Comparison of ENCODE assay signal across 10 cellular contexts in genomic region chr21:41752231-41752681, GRCh38. TPM values are rescaled to one million over a fixed set of nuclear protein-coding genes. Genes with fewer than 3 reads are reported as not detected.
DNase-seq lines count a peak whose midpoint lies in the region; ATAC-seq and TF ChIP-seq lines count a peak whose summit lies in the region.
"Had no signal": no experiment of that assay in that cellular context is flagged by ENCODE, and none has a peak within 500 bp of the region (broad histone marks: within the 10 kb centered on the region; RNA-seq: fewer than 3 reads in every experiment).

No MANE protein-coding gene starts in this region.

- no peak for ATAC-seq in HG03521 (IDR thresholded peaks at IDR 0.05; ENCODE audit: unreplicated experiment)
- ATAC-seq in activated naive CD4-positive, alpha-beta T cell treated with anti-CD3 and anti-CD28 coated beads, Interleukin-2, amount 50 U/mL, for 72 hours = no peak
- ATAC-seq: naive thymus-derived CD4-positive, alpha-beta T cell had no signal

- no peaks in the 10 kb centered on the region for H3K79me2 ChIP-seq in neural progenitor cell (ENCODE audit: low read depth)

- DNase-seq in Calu3 (no peak), NCI-H226 (peak; percentile 22), endodermal cell (no peak), neural progenitor cell (ENCODE audit: low spot score) (no peak), HEK293T (ENCODE audit: extremely low spot score) (no peak), GM10266 (ENCODE audit: extremely low spot score) (no peak)
- DNase-seq in activated naive CD4-positive, alpha-beta T cell treated with anti-CD3 and anti-CD28 coated beads, Interleukin-2, amount 50 U/mL, for 72 hours (ENCODE audit: low spot score in 2 of 2) = no peak
- DNase-seq: naive thymus-derived CD4-positive, alpha-beta T cell; NCI-H2029 had no signal

- TF ChIP-seq CTCF in Calu3 (IDR thresholded peaks at IDR 0.05; ENCODE audit: unreplicated experiment) = no peak
- no peak for TF ChIP-seq CTCF in endodermal cell (conservative IDR thresholded peaks at IDR 0.05)
- no peak for TF ChIP-seq CTCF in neural progenitor cell (IDR thresholded peaks at IDR 0.05)
- no peak for TF ChIP-seq CTCF in GM10266 (IDR thresholded peaks at IDR 0.05; ENCODE audit: control insufficient read depth, insufficient read depth, low read depth, missing control alignments)

- H3K4me3 ChIP-seq in endodermal cell (ENCODE audit: low read length) = no peak overlapping the region
- no peak overlapping the region for H3K4me3 ChIP-seq in neural progenitor cell

- BruUV-seq in Calu3 (replicated peaks; lab: Mats Ljungman, UMichigan) = no TSS peak

- peaks cover 29% of the 10 kb centered on the region for H3K36me3 ChIP-seq in endodermal cell (ENCODE audit: control insufficient read depth, insufficient read depth, low read length)
- H3K36me3 ChIP-seq in neural progenitor cell = no peaks in the 10 kb centered on the region

- H3K9me3 ChIP-seq in endodermal cell (ENCODE audit: control insufficient read depth, low read length) (no peaks in the 10 kb centered on the region), neural progenitor cell (ENCODE audit: low read depth) (no peaks in the 10 kb centered on the region)

- H3K27me3 ChIP-seq in endodermal cell (ENCODE audit: control insufficient read depth, insufficient read depth, low read length, poor library complexity, severe bottlenecking) (no peaks in the 10 kb centered on the region), neural progenitor cell (no peaks in the 10 kb centered on the region)

- H3K27ac ChIP-seq in endodermal cell (ENCODE audit: low read depth, low read length) = peak overlapping the region; percentile 18
- H3K27ac ChIP-seq in neural progenitor cell = no peak overlapping the region

- H3K4me2 ChIP-seq in neural progenitor cell = no peak overlapping the region

- H3K4me3 Mint-ChIP-seq in Calu3 (ENCODE audit: low read depth, unreplicated experiment) (peak overlapping the region; percentile 34), endodermal cell (no peak overlapping the region), neural progenitor cell (no peak overlapping the region)
- H3K4me3 Mint-ChIP-seq: naive thymus-derived CD4-positive, alpha-beta T cell had no signal

- H4K20me1 ChIP-seq in neural progenitor cell (ENCODE audit: low read depth) = peaks cover 19% of the 10 kb centered on the region

- H3K27ac Mint-ChIP-seq in Calu3 (ENCODE audit: unreplicated experiment) (no peak overlapping the region), endodermal cell (peak overlapping the region; percentile 39), neural progenitor cell (peak overlapping the region; percentile 36)
- H3K27ac Mint-ChIP-seq in activated naive CD4-positive, alpha-beta T cell treated with anti-CD3 and anti-CD28 coated beads, Interleukin-2, amount 50 U/mL, for 72 hours = peak overlapping the region in 1 of 2 donors; percentile 36
- H3K27ac Mint-ChIP-seq: naive thymus-derived CD4-positive, alpha-beta T cell had no signal

- H3K27me3 Mint-ChIP-seq in Calu3 (ENCODE audit: unreplicated experiment) = no peaks in the 10 kb centered on the region
- H3K27me3 Mint-ChIP-seq in endodermal cell (ENCODE audit: insufficient read depth) = no peaks in the 10 kb centered on the region
- peaks cover 23% of the 10 kb centered on the region for H3K27me3 Mint-ChIP-seq in neural progenitor cell (ENCODE audit: insufficient read depth, low read depth)
- H3K27me3 Mint-ChIP-seq: naive thymus-derived CD4-positive, alpha-beta T cell had no signal

- WGBS in endodermal cell (ENCODE audit: insufficient coverage in 1 of 2, insufficient read length in 1 of 2), 2 experiments = 82 to 90% methylated on average over 2 to 13 of the region's 13 CpGs

- no peak overlapping the region for H2AFZ ChIP-seq in neural progenitor cell (replicated peaks)

- CTCF ChIA-PET in Calu3 (lab: Charles Lee) = interaction anchor here (1.1 to 1.9 kb wide), 3 partner anchors 9 to 140 kb away, joined by 3 to 8 read pairs (median 3); no protein-coding TSS in a partner anchor
- CTCF ChIA-PET in HEK293T (lab: Yijun Ruan, JAX) = no interaction called here

- intact Hi-C loops in Calu3 (cut with micrococcal nuclease; ENCODE audit: unreplicated experiment) = no loop called here

- POLR2A ChIA-PET in HEK293T (lab: Yijun Ruan, JAX) = interaction anchor here (1.6 to 3.1 kb wide), 3 partner anchors 14 to 74 kb away, joined by 4 to 9 read pairs (median 5); no protein-coding TSS in a partner anchor

- peaks cover 80% of the 10 kb centered on the region for H3K36me3 Mint-ChIP-seq in Calu3 (ENCODE audit: insufficient read depth, unreplicated experiment)
- H3K36me3 Mint-ChIP-seq in endodermal cell (ENCODE audit: low read depth) = peaks cover 49% of the 10 kb centered on the region
- H3K36me3 Mint-ChIP-seq in neural progenitor cell = no peaks in the 10 kb centered on the region
- H3K36me3 Mint-ChIP-seq in activated naive CD4-positive, alpha-beta T cell treated with anti-CD3 and anti-CD28 coated beads, Interleukin-2, amount 50 U/mL, for 72 hours = no peaks in the 10 kb centered on the region
- H3K36me3 Mint-ChIP-seq: naive thymus-derived CD4-positive, alpha-beta T cell had no signal

- H3K4me1 ChIP-seq in endodermal cell (ENCODE audit: control insufficient read depth, insufficient read depth, low read length) (peaks cover 19% of the 10 kb centered on the region), neural progenitor cell (peaks cover 51% of the 10 kb centered on the region)

- H3K4me1 Mint-ChIP-seq in Calu3 (ENCODE audit: low read depth, unreplicated experiment) = peaks cover 31% of the 10 kb centered on the region
- H3K4me1 Mint-ChIP-seq in endodermal cell = peaks cover 33% of the 10 kb centered on the region
- H3K4me1 Mint-ChIP-seq in neural progenitor cell = peaks cover 76% of the 10 kb centered on the region
- H3K4me1 Mint-ChIP-seq: naive thymus-derived CD4-positive, alpha-beta T cell had no signal

- peaks cover 21% of the 10 kb centered on the region for H3F3A ChIP-seq in neural progenitor cell (ENCODE audit: low read depth)

- no peaks in the 10 kb centered on the region for H3K9me3 Mint-ChIP-seq in Calu3 (ENCODE audit: low read depth, unreplicated experiment)
- H3K9me3 Mint-ChIP-seq in endodermal cell = no peaks in the 10 kb centered on the region
- no peaks in the 10 kb centered on the region for H3K9me3 Mint-ChIP-seq in neural progenitor cell
- no peaks in the 10 kb centered on the region for H3K9me3 Mint-ChIP-seq in activated naive CD4-positive, alpha-beta T cell treated with anti-CD3 and anti-CD28 coated beads, Interleukin-2, amount 50 U/mL, for 72 hours
- H3K9me3 Mint-ChIP-seq: naive thymus-derived CD4-positive, alpha-beta T cell had no signal

- no peak overlapping the region for H3K9ac ChIP-seq in endodermal cell (ENCODE audit: extremely low read depth, low read length, poor library complexity, severe bottlenecking)
- H3K9ac ChIP-seq in neural progenitor cell = no peak overlapping the region

TF ChIP-seq in HEK293T, 16 proteins besides CTCF, POLR2A, EP300 and RAD21:
- TF ChIP-seq FOXM1 (IDR thresholded peaks at IDR 0.05; ENCODE audit: borderline replicate concordance) (no peak), SP1 (IDR thresholded peaks at IDR 0.05) (no peak), NFRKB (IDR thresholded peaks at IDR 0.05) (no peak), ELF4 (IDR thresholded peaks at IDR 0.05) (no peak)

RNA-seq across cellular contexts. Expression of gene RIPK4, which starts 14.6 kb away (rescaled TPM):
- total RNA-seq in Calu3 (2022) (30.0 and 30.3 TPM in 2 replicates), endodermal cell (10 to 100 TPM in 1 of 2 donors, 1 to 10 TPM in 1; 8.4 to 16.2 TPM), neural progenitor cell (ENCODE audit: low replicate concordance) (1.3 and 2.3 TPM in 2 replicates)
- 1.7 TPM for polyA plus RNA-seq in endodermal cell (2013, experiment 1 of 2)
- polyA plus RNA-seq in endodermal cell (2013, experiment 2 of 2) = 2.0 TPM
- total RNA-seq in activated naive CD4-positive, alpha-beta T cell treated with anti-CD3 and anti-CD28 coated beads, Interleukin-2, amount 50 U/mL, for 72 hours = 1 to 10 TPM in 1 of 2 donors, under 1 TPM in 1; 0.52 to 1.3 TPM
